ENCODE assay signal across 38 cellular contexts in genomic region chr16:58226790-58227189, GRCh38.
"Had no signal": no experiment of that assay in that cellular context is flagged by ENCODE, and none has a peak within 500 bp of the region (broad histone marks: within the 10 kb centered on the region; RNA-seq: fewer than 3 reads in every experiment).

No MANE protein-coding gene starts in this region.

- FAIRE-seq: astrocyte, bronchial epithelial cell had no signal

- H3K9me3 Mint-ChIP-seq: activated naive CD4-positive, alpha-beta T cell treated with anti-CD3 and anti-CD28 coated beads for 36 hours; activated naive CD4-positive, alpha-beta T cell treated with anti-CD3 and anti-CD28 coated beads, Interleukin-2, amount 10 ng/mL, durations not matched to agents 7 days and 5 days; activated naive CD4-positive, alpha-beta T cell treated with anti-CD3 and anti-CD28 coated beads, Interleukin-2, amount 50 U/mL, for 24 hours; activated naive CD4-positive, alpha-beta T cell treated with anti-CD3 and anti-CD28 coated beads, Interleukin-2, amount 50 U/mL, for 72 hours; activated naive CD8-positive, alpha-beta T cell treated with anti-CD3 and anti-CD28 coated beads for 36 hours; activated naive CD8-positive, alpha-beta T cell treated with anti-CD3 and anti-CD28 coated beads, Interleukin-2, amount 10 ng/mL, durations not matched to agents 7 days and 5 days; activated naive CD8-positive, alpha-beta T cell treated with anti-CD3 and anti-CD28 coated beads, Interleukin-2, amount 50 U/mL, for 24 hours; activated T-cell treated with anti-CD3 and anti-CD28 coated beads, Interleukin-2, amount 50 U/mL, for 24 hours; activated T-cell treated with anti-CD3 and anti-CD28 coated beads, Interleukin-2, amount 50 U/mL, for 4 hours; activated T-cell treated with anti-CD3 and anti-CD28 coated beads, Interleukin-2, amount 50 U/mL, for 72 hours; activated T-helper 1 cell treated with anti-CD3 and anti-CD28 coated beads, Interleukin-12 subunit alpha, Interleukin-12 subunit beta, Interleukin-2, Interleukin-4 antibody, amounts not matched to agents 30 ng/mL and 10 ng/mL and 1 ng/mL, durations not matched to agents 14 hours and 24 hours and 36 hours; activated T-helper 2 cell treated with anti-CD3 and anti-CD28 coated beads, Interferon-gamma antibody, Interleukin-2, Interleukin-4, amounts not matched to agents 10 μg/mL and 5 μg/mL and 100 μg/mL, durations not matched to agents 14 hours and 24 hours and 36 hours; central memory CD8-positive, alpha-beta T cell had no signal

- H3K4me1 ChIP-seq: adrenal gland, ascending aorta, body of pancreas, breast epithelium had no signal

- H3K36me3 ChIP-seq: adrenal gland, ascending aorta, brain microvascular endothelial cell, breast epithelium, cardiac muscle cell had no signal

- H3K27ac ChIP-seq: adrenal gland, ascending aorta, body of pancreas, brain microvascular endothelial cell, breast epithelium, cardiac muscle cell had no signal

- H3K9me3 ChIP-seq: adrenal gland, ascending aorta, body of pancreas, breast epithelium had no signal

- H3K27me3 ChIP-seq: adrenal gland, ascending aorta, body of pancreas, brain microvascular endothelial cell, breast epithelium, cardiac muscle cell had no signal

- H3K36me3 Mint-ChIP-seq: activated naive CD4-positive, alpha-beta T cell treated with anti-CD3 and anti-CD28 coated beads, Interleukin-2, amount 10 ng/mL, durations not matched to agents 7 days and 5 days; activated naive CD4-positive, alpha-beta T cell treated with anti-CD3 and anti-CD28 coated beads, Interleukin-2, amount 50 U/mL, for 24 hours; activated naive CD4-positive, alpha-beta T cell treated with anti-CD3 and anti-CD28 coated beads, Interleukin-2, amount 50 U/mL, for 72 hours; activated naive CD8-positive, alpha-beta T cell; activated naive CD8-positive, alpha-beta T cell treated with anti-CD3 and anti-CD28 coated beads for 36 hours; activated naive CD8-positive, alpha-beta T cell treated with anti-CD3 and anti-CD28 coated beads, Interleukin-2, amount 10 ng/mL, durations not matched to agents 7 days and 5 days; brain had no signal

- H3K4me3 ChIP-seq: adrenal gland, ascending aorta, body of pancreas, breast epithelium, cardiac muscle cell had no signal

- H3K4me1 Mint-ChIP-seq: activated naive CD4-positive, alpha-beta T cell treated with anti-CD3 and anti-CD28 coated beads, Interleukin-2, amount 10 ng/mL, durations not matched to agents 7 days and 5 days; activated naive CD4-positive, alpha-beta T cell treated with anti-CD3 and anti-CD28 coated beads, Interleukin-2, amount 50 U/mL, for 24 hours; activated naive CD8-positive, alpha-beta T cell treated with anti-CD3 and anti-CD28 coated beads for 36 hours; activated naive CD8-positive, alpha-beta T cell treated with anti-CD3 and anti-CD28 coated beads, Interleukin-2, amount 10 ng/mL, durations not matched to agents 7 days and 5 days; activated naive CD8-positive, alpha-beta T cell treated with anti-CD3 and anti-CD28 coated beads, Interleukin-2, amount 50 U/mL, for 24 hours; brain; central memory CD8-positive, alpha-beta T cell had no signal

- DNase-seq: activated effector memory CD4-positive, alpha-beta T cell treated with anti-CD3 and anti-CD28 coated beads, Interleukin-2, amount 50 U/mL, for 16 hours; activated effector memory CD4-positive, alpha-beta T cell treated with Interleukin-2 at 50 U/mL for 16 hours; activated gamma-delta T cell; activated gamma-delta T cell treated with Interleukin-2 at 50 U/mL for 16 hours; activated naive CD4-positive, alpha-beta T cell; activated naive CD4-positive, alpha-beta T cell treated with anti-CD3 and anti-CD28 coated beads for 36 hours; activated naive CD4-positive, alpha-beta T cell treated with anti-CD3 and anti-CD28 coated beads, Interleukin-2, amount 10 ng/mL, durations not matched to agents 7 days and 5 days; activated naive CD4-positive, alpha-beta T cell treated with anti-CD3 and anti-CD28 coated beads, Interleukin-2, amount 50 U/mL, for 16 hours; activated naive CD4-positive, alpha-beta T cell treated with Interleukin-2 at 50 U/mL for 16 hours; activated naive CD8-positive, alpha-beta T cell treated with anti-CD3 and anti-CD28 coated beads for 36 hours; activated naive CD8-positive, alpha-beta T cell treated with anti-CD3 and anti-CD28 coated beads, Interleukin-2, amount 10 ng/mL, durations not matched to agents 7 days and 5 days; activated naive CD8-positive, alpha-beta T cell treated with anti-CD3 and anti-CD28 coated beads, Interleukin-2, amount 50 U/mL, for 24 hours; activated T-cell treated with anti-CD3 and anti-CD28 coated beads, Interleukin-2, amount 50 U/mL, for 24 hours; activated T-cell treated with anti-CD3 and anti-CD28 coated beads, Interleukin-2, amount 50 U/mL, for 4 hours; activated T-cell treated with anti-CD3 and anti-CD28 coated beads, Interleukin-2, amount 50 U/mL, for 48 hours; activated T-cell treated with anti-CD3 and anti-CD28 coated beads, Interleukin-2, amount 50 U/mL, for 72 hours; adrenal gland; amniotic stem cell; amygdala; anterior cingulate cortex; aorta; body of pancreas; brain microvascular endothelial cell; caudate nucleus; central memory CD4-positive, alpha-beta T cell; cerebellar nuclear complex had no signal

- H3K4me3 Mint-ChIP-seq: activated naive CD4-positive, alpha-beta T cell treated with anti-CD3 and anti-CD28 coated beads for 36 hours; activated naive CD4-positive, alpha-beta T cell treated with anti-CD3 and anti-CD28 coated beads, Interleukin-2, amount 10 ng/mL, durations not matched to agents 7 days and 5 days; activated naive CD4-positive, alpha-beta T cell treated with anti-CD3 and anti-CD28 coated beads, Interleukin-2, amount 50 U/mL, for 24 hours; activated naive CD8-positive, alpha-beta T cell; activated naive CD8-positive, alpha-beta T cell treated with anti-CD3 and anti-CD28 coated beads for 36 hours; activated naive CD8-positive, alpha-beta T cell treated with anti-CD3 and anti-CD28 coated beads, Interleukin-2, amount 10 ng/mL, durations not matched to agents 7 days and 5 days; activated naive CD8-positive, alpha-beta T cell treated with anti-CD3 and anti-CD28 coated beads, Interleukin-2, amount 50 U/mL, for 24 hours; activated T-cell treated with anti-CD3 and anti-CD28 coated beads, Interleukin-2, amount 50 U/mL, for 24 hours; activated T-cell treated with anti-CD3 and anti-CD28 coated beads, Interleukin-2, amount 50 U/mL, for 4 hours; activated T-cell treated with anti-CD3 and anti-CD28 coated beads, Interleukin-2, amount 50 U/mL, for 72 hours; activated T-helper 1 cell treated with anti-CD3 and anti-CD28 coated beads, Interleukin-12 subunit alpha, Interleukin-12 subunit beta, Interleukin-2, Interleukin-4 antibody, amounts not matched to agents 30 ng/mL and 10 ng/mL and 1 ng/mL, durations not matched to agents 14 hours and 24 hours and 36 hours; brain; central memory CD8-positive, alpha-beta T cell had no signal

- H3K27ac Mint-ChIP-seq: activated naive CD4-positive, alpha-beta T cell treated with anti-CD3 and anti-CD28 coated beads for 36 hours; activated naive CD4-positive, alpha-beta T cell treated with anti-CD3 and anti-CD28 coated beads, Interleukin-2, amount 10 ng/mL, durations not matched to agents 7 days and 5 days; activated naive CD4-positive, alpha-beta T cell treated with anti-CD3 and anti-CD28 coated beads, Interleukin-2, amount 50 U/mL, for 24 hours; activated naive CD4-positive, alpha-beta T cell treated with anti-CD3 and anti-CD28 coated beads, Interleukin-2, amount 50 U/mL, for 72 hours; activated naive CD8-positive, alpha-beta T cell; activated naive CD8-positive, alpha-beta T cell treated with anti-CD3 and anti-CD28 coated beads for 36 hours; activated naive CD8-positive, alpha-beta T cell treated with anti-CD3 and anti-CD28 coated beads, Interleukin-2, amount 10 ng/mL, durations not matched to agents 7 days and 5 days; activated naive CD8-positive, alpha-beta T cell treated with anti-CD3 and anti-CD28 coated beads, Interleukin-2, amount 50 U/mL, for 24 hours; activated T-cell treated with anti-CD3 and anti-CD28 coated beads, Interleukin-2, amount 50 U/mL, for 24 hours; activated T-cell treated with anti-CD3 and anti-CD28 coated beads, Interleukin-2, amount 50 U/mL, for 72 hours; activated T-helper 1 cell treated with anti-CD3 and anti-CD28 coated beads, Interleukin-12 subunit alpha, Interleukin-12 subunit beta, Interleukin-2, Interleukin-4 antibody, amounts not matched to agents 30 ng/mL and 10 ng/mL and 1 ng/mL, durations not matched to agents 14 hours and 24 hours and 36 hours; activated T-helper 2 cell treated with anti-CD3 and anti-CD28 coated beads, Interferon-gamma antibody, Interleukin-2, Interleukin-4, amounts not matched to agents 10 μg/mL and 5 μg/mL and 100 μg/mL, durations not matched to agents 14 hours and 24 hours and 36 hours; brain had no signal

- ATAC-seq: activated naive CD4-positive, alpha-beta T cell treated with anti-CD3 and anti-CD28 coated beads, Interleukin-2, amount 50 U/mL, for 72 hours; activated naive CD8-positive, alpha-beta T cell treated with anti-CD3 and anti-CD28 coated beads, Interleukin-2, amount 50 U/mL, for 24 hours; activated T-cell treated with anti-CD3 and anti-CD28 coated beads, Interleukin-2, amount 50 U/mL, for 4 hours; activated T-cell treated with anti-CD3 and anti-CD28 coated beads, Interleukin-2, amount 50 U/mL, for 72 hours; body of pancreas had no signal
